Comparison of ENCODE assay signal across 13 cellular contexts in genomic region chr3:101262393-101263240, GRCh38. TPM values are rescaled to one million over a fixed set of nuclear protein-coding genes. Genes with fewer than 3 reads are reported as not detected.
DNase-seq lines count a peak whose midpoint lies in the region; ATAC-seq and TF ChIP-seq lines count a peak whose summit lies in the region.
"Had no signal": no experiment of that assay in that cellular context is flagged by ENCODE, and none has a peak within 500 bp of the region (broad histone marks: within the 10 kb centered on the region; RNA-seq: fewer than 3 reads in every experiment).

No MANE protein-coding gene starts in this region.

- no peak overlapping the region for H3K9ac ChIP-seq in endocrine pancreas (ENCODE audit: control insufficient read depth, insufficient read depth, low read length)

- H3K27me3 ChIP-seq in endocrine pancreas (ENCODE audit: control insufficient read depth, insufficient read depth, low read length) = no peaks in the 10 kb centered on the region
- no peaks in the 10 kb centered on the region for H3K27me3 ChIP-seq in ovary

- H3K36me3 ChIP-seq in endocrine pancreas (ENCODE audit: control insufficient read depth, insufficient read depth, low read length) (no peaks in the 10 kb centered on the region), ovary (no peaks in the 10 kb centered on the region)

- intact Hi-C loops in ovary (cut with DNase I) = no loop called here

- no peak for TF ChIP-seq CTCF in ovary (IDR thresholded peaks at IDR 0.05)

- H3K27ac ChIP-seq in ovary = no peak overlapping the region

- H3K4me3 ChIP-seq in endocrine pancreas (ENCODE audit: control insufficient read depth, insufficient read depth, low read length) = peak overlapping the region; percentile 18
- H3K4me3 ChIP-seq in ovary = no peak overlapping the region

- H3K9me3 ChIP-seq in endocrine pancreas (ENCODE audit: control insufficient read depth, low read length) (no peaks in the 10 kb centered on the region), ovary (no peaks in the 10 kb centered on the region)

- TF ChIP-seq POLR2A in ovary (IDR thresholded peaks at IDR 0.05) = no peak

- no peak for TF ChIP-seq EP300 in ovary (IDR thresholded peaks at IDR 0.05)

- ATAC-seq in GM18517 (IDR thresholded peaks at IDR 0.05; ENCODE audit: unreplicated experiment) (peak; percentile 82), GM21423 (IDR thresholded peaks at IDR 0.05; ENCODE audit: unreplicated experiment) (peak; percentile 64), HG03060 (IDR thresholded peaks at IDR 0.05; ENCODE audit: low read depth, unreplicated experiment) (peak; percentile 48)
- ATAC-seq: naive thymus-derived CD4-positive, alpha-beta T cell had no signal

- no peak for DNase-seq in iPS-NIHi7 (ENCODE audit: extremely low spot score)
- no peak for DNase-seq in NOMO-1 treated with dmso at 0.1 percent for 144 hours (lab: John Stamatoyannopoulos, UW; ENCODE audit: unreplicated experiment)
- no peak for DNase-seq in cerebellar cortex (ENCODE audit: low spot score)
- no peak for DNase-seq in ovary
- DNase-seq: activated B cell treated with CpG ODN at 0.5 μM for 24 hours; kidney; naive thymus-derived CD4-positive, alpha-beta T cell; NCI-H1694 treated with DMSO at 0.1 percent for 48 hours; RPMI8226 had no signal

- H3K4me1 ChIP-seq in endocrine pancreas (ENCODE audit: control insufficient read depth, insufficient read depth, low read length) = peaks cover 12% of the 10 kb centered on the region
- peaks cover 2% of the 10 kb centered on the region for H3K4me1 ChIP-seq in ovary (ENCODE audit: insufficient read depth)

RNA-seq across cellular contexts. Expression of gene IMPG2, which starts 57.8 kb away (rescaled TPM):
- total RNA-seq in ovary = 1 to 10 TPM in 2 of 7 donors, under 1 TPM in 5; 0.12 to 8.7 (median 0.69) TPM
- under 1 TPM; 0.06 to 0.22 TPM for polyA plus RNA-seq in ovary
